ENCODE assay signal across 14 cellular contexts in genomic region chr21:34336756-34337391, GRCh38. TPM values are rescaled to one million over a fixed set of nuclear protein-coding genes. Genes with fewer than 3 reads are reported as not detected.
DNase-seq lines count a peak whose midpoint lies in the region; ATAC-seq and TF ChIP-seq lines count a peak whose summit lies in the region.
"Had no signal": no experiment of that assay in that cellular context is flagged by ENCODE, and none has a peak within 500 bp of the region (broad histone marks: within the 10 kb centered on the region; RNA-seq: fewer than 3 reads in every experiment).

No MANE protein-coding gene starts in this region.

- no peaks in the 10 kb centered on the region for H3K9me3 ChIP-seq in ascending aorta
- H3K9me3 ChIP-seq in gastroesophageal sphincter: no peaks in the 10 kb centered on the region
- H3K9me3 ChIP-seq in subcutaneous abdominal adipose tissue (ENCODE audit: control insufficient read depth in 5 of 5, low read length in 5 of 5): no peaks in the 10 kb centered on the region
- H3K9me3 ChIP-seq: thyroid gland had no signal

- H3K27ac ChIP-seq in ascending aorta (peak overlapping the region; percentile 78 to 80), gastroesophageal sphincter (peak overlapping the region in 3 of 4 donors; percentile 6 to 38 (median 37)), subcutaneous abdominal adipose tissue (ENCODE audit: low read depth, low read length) (peak overlapping the region; percentile 59)
- H3K27ac ChIP-seq: 22Rv1, SK-N-MC had no signal

- H3K36me3 ChIP-seq in ascending aorta: no peaks in the 10 kb centered on the region
- no peaks in the 10 kb centered on the region for H3K36me3 ChIP-seq in gastroesophageal sphincter
- no peaks in the 10 kb centered on the region for H3K36me3 ChIP-seq in subcutaneous abdominal adipose tissue (ENCODE audit: control insufficient read depth in 5 of 5, insufficient read depth in 5 of 5, low read length in 5 of 5)
- H3K36me3 ChIP-seq: thyroid gland had no signal

- no peak for TF ChIP-seq EP300 in gastroesophageal sphincter (IDR thresholded peaks at IDR 0.05)

- TF ChIP-seq CTCF in ascending aorta (IDR thresholded peaks at IDR 0.05) (no peak), gastroesophageal sphincter (IDR thresholded peaks at IDR 0.05) (no peak)

- 54 to 71% methylated on average over 6 to 8 of the region's 13 CpGs for WGBS in gastroesophageal sphincter (ENCODE audit: low coverage in 1 of 2), 2 donors

- H3K27me3 ChIP-seq in ascending aorta (no peaks in the 10 kb centered on the region), gastroesophageal sphincter (no peaks in the 10 kb centered on the region), subcutaneous abdominal adipose tissue (ENCODE audit: control insufficient read depth in 5 of 5, insufficient read depth in 4 of 5, low read length in 5 of 5) (no peaks in the 10 kb centered on the region)
- H3K27me3 ChIP-seq: thyroid gland had no signal

- ATAC-seq in gastroesophageal sphincter: peak; percentile 19
- ATAC-seq in HG02981 (IDR thresholded peaks at IDR 0.05; ENCODE audit: unreplicated experiment): no peak
- no peak for ATAC-seq in GM21576 (IDR thresholded peaks at IDR 0.05; ENCODE audit: unreplicated experiment)
- ATAC-seq: natural killer cell had no signal

- H3K4me1 ChIP-seq in ascending aorta: peaks cover 14 to 52% of the 10 kb centered on the region in 2 donors
- H3K4me1 ChIP-seq in gastroesophageal sphincter: peaks cover 0 to 30% (median 0%) of the 10 kb centered on the region in 3 donors
- peaks cover 0 to 16% (median 14%) of the 10 kb centered on the region in 5 donors for H3K4me1 ChIP-seq in subcutaneous abdominal adipose tissue (ENCODE audit: control insufficient read depth in 5 of 5, insufficient read depth in 5 of 5, low read length in 5 of 5)

- H3K4me3 ChIP-seq in ascending aorta (no peak overlapping the region), gastroesophageal sphincter (no peak overlapping the region), subcutaneous abdominal adipose tissue (ENCODE audit: low read depth in 1 of 5, low read length in 5 of 5) (no peak overlapping the region)
- H3K4me3 ChIP-seq: SK-N-MC, thyroid gland had no signal

- H3K9ac ChIP-seq in subcutaneous abdominal adipose tissue (ENCODE audit: low read length in 5 of 5): no peak overlapping the region

- intact Hi-C loops in ascending aorta (cut with DNase I): loop anchor here (10.0 kb wide), 1 partner anchor 402 kb away; no protein-coding TSS in a partner anchor

- DNase-seq in NCI-H2029 (lab: John Stamatoyannopoulos, UW) (peak; percentile 21), NCI-H2029 treated with DMSO at 0.1 percent for 48 hours (lab: John Stamatoyannopoulos, UW) (no peak), ascending aorta (ENCODE audit: low spot score in 2 of 2) (no peak), SW 1271 (lab: John Stamatoyannopoulos, UW) (no peak)
- DNase-seq: natural killer cell; NCI-H1436 treated with DMSO at 0.1 percent for 48 hours; NK-92 treated with Interleukin-12 subunit alpha and Interleukin-12 subunit beta, amount 100 ng/mL, for 24 hours; thyroid gland had no signal

- TF ChIP-seq POLR2A in gastroesophageal sphincter (IDR thresholded peaks at IDR 0.05): no peak

RNA-seq across cellular contexts. Expression of gene KCNE2, which starts 26.9 kb away (rescaled TPM):
- total RNA-seq in ascending aorta (not detected), gastroesophageal sphincter (1 to 10 TPM in 1 of 4 donors, not detected in 3; 1.5 TPM)

RNA-seq across cellular contexts. Expression of gene SMIM11, which starts 38.4 kb away (rescaled TPM):
- total RNA-seq in ascending aorta (not detected), gastroesophageal sphincter (10 to 100 TPM in 1 of 4 donors, 1 to 10 TPM in 3; 6.1 to 16.2 (median 8.0) TPM)
